1 cellular context compared by ENCODE assay signal in the genomic region with DNA sequence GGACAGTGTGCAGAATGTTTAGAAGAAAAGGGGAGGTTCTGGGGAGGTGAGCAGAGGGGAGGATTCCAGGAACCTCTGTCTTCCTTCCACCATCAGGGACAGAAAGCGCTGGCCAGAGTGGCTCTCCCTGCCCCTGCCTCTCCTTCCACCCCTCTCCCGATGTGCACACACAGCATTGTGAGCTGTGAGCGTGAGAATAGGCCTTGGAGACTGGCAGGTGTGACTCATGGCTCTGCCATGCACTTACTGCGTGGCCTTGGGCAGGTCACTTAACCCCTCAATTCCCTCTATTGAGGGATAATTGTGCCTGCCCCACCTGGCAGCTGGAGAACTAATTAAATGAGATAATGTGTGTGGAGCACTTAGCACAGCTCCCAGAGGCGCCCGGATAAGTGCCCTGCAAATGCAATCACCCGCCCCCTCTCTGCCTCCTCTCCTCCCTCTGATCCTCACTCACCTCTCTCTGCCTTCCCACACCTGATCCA.
TF ChIP-seq lines count a peak whose summit lies in the region.

No MANE protein-coding gene starts in this region.

TF ChIP-seq in HepG2, 621 proteins besides CTCF, POLR2A, EP300 and RAD21 (continued from another document and continues in another):
- TF ChIP-seq, protein P1, sequence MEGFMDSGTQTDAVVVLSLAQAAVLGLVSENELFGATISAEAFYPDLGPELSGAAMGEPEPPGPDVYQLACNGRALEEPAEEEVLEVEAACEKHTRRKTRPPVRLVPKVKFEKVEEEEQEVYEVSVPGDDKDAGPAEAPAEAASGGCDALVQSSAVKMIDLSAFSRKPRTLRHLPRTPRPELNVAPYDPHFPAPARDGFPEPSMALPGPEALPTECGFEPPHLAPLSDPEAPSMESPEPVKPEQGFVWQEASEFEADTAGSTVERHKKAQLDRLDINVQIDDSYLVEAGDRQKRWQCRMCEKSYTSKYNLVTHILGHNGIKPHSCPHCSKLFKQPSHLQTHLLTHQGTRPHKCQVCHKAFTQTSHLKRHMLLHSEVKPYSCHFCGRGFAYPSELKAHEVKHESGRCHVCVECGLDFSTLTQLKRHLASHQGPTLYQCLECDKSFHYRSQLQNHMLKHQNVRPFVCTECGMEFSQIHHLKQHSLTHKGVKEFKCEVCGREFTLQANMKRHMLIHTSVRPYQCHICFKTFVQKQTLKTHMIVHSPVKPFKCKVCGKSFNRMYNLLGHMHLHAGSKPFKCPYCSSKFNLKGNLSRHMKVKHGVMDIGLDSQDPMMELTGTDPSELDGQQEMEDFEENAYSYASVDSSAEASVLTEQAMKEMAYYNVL (CRISPR knock-in tag; IDR thresholded peaks at IDR 0.05; ENCODE audit: borderline replicate concordance), result no peak
- TF ChIP-seq IRX3 (CRISPR knock-in tag; IDR thresholded peaks at IDR 0.05; ENCODE audit: borderline replicate concordance, low read depth) (no peak), CHD2 (IDR thresholded peaks at IDR 0.05; ENCODE audit: low read depth, low read length) (no peak), RFXAP (CRISPR knock-in tag; IDR thresholded peaks at IDR 0.05; ENCODE audit: borderline replicate concordance) (no peak), ZNF850 (CRISPR knock-in tag; conservative IDR thresholded peaks at IDR 0.05) (no peak), ZNF484 (CRISPR knock-in tag; IDR thresholded peaks at IDR 0.05; ENCODE audit: borderline replicate concordance, low read depth) (no peak), ZNF792 (CRISPR knock-in tag; IDR thresholded peaks at IDR 0.05) (peak; percentile 71; the same call in 1 of the 2 replicates), ZNF75D (CRISPR knock-in tag; IDR thresholded peaks at IDR 0.05; ENCODE audit: borderline replicate concordance) (no peak), RCOR2 (CRISPR knock-in tag; IDR thresholded peaks at IDR 0.05) (peak; percentile 71), ZBTB21 (CRISPR knock-in tag; IDR thresholded peaks at IDR 0.05) (no peak), JUN (CRISPR knock-in tag; IDR thresholded peaks at IDR 0.05) (peak; percentile 67; the same call in 1 of the 2 replicates), ZSCAN22 (CRISPR knock-in tag; IDR thresholded peaks at IDR 0.05) (no peak), ZNF652 (CRISPR knock-in tag; IDR thresholded peaks at IDR 0.05; ENCODE audit: borderline replicate concordance, low read depth) (peak; percentile 98), MED1 (CRISPR knock-in tag; IDR thresholded peaks at IDR 0.05) (peak; percentile 91), PRPF4 (IDR thresholded peaks at IDR 0.05; ENCODE audit: low read depth, low read length, poor library complexity, severe bottlenecking) (no peak), KDM3A (CRISPR knock-in tag; IDR thresholded peaks at IDR 0.05; ENCODE audit: low read depth) (0 out of 2 replicates have a peak, but pooled peaks have one; percentile 38), YEATS2 (CRISPR knock-in tag; IDR thresholded peaks at IDR 0.05; ENCODE audit: borderline replicate concordance) (peak; percentile 71; the same call in 1 of the 2 replicates), ZFY (CRISPR knock-in tag; IDR thresholded peaks at IDR 0.05) (peak; percentile 44; the same call in 1 of the 2 replicates), MAFF (IDR thresholded peaks at IDR 0.05; ENCODE audit: low read depth, low read length) (peak; percentile 63), ARID3A (IDR thresholded peaks at IDR 0.05; ENCODE audit: low read depth, low read length) (no peak), ZSCAN9 (CRISPR knock-in tag; IDR thresholded peaks at IDR 0.05; ENCODE audit: borderline replicate concordance) (no peak), NKX3-1 (CRISPR knock-in tag; IDR thresholded peaks at IDR 0.05) (no peak), GLMP (CRISPR knock-in tag; IDR thresholded peaks at IDR 0.05; ENCODE audit: borderline replicate concordance) (no peak), HNF4G (IDR thresholded peaks at IDR 0.05; ENCODE audit: borderline replicate concordance, low read depth, low read length) (no peak), HNF4G (CRISPR knock-in tag; IDR thresholded peaks at IDR 0.05; ENCODE audit: borderline replicate concordance, low read depth) (no peak), SP4 (CRISPR knock-in tag; IDR thresholded peaks at IDR 0.05) (no peak), DMAP1 (CRISPR knock-in tag; IDR thresholded peaks at IDR 0.05) (0 out of 2 replicates have a peak, but pooled peaks have one; percentile 43), HOMEZ (CRISPR knock-in tag; IDR thresholded peaks at IDR 0.05; ENCODE audit: low read depth) (peak; percentile 43; the same call in 1 of the 2 replicates), NFIC (IDR thresholded peaks at IDR 0.05; ENCODE audit: low read length) (no peak), BORCS8-MEF2B (CRISPR knock-in tag; IDR thresholded peaks at IDR 0.05) (no peak)
- TF ChIP-seq, protein P2, sequence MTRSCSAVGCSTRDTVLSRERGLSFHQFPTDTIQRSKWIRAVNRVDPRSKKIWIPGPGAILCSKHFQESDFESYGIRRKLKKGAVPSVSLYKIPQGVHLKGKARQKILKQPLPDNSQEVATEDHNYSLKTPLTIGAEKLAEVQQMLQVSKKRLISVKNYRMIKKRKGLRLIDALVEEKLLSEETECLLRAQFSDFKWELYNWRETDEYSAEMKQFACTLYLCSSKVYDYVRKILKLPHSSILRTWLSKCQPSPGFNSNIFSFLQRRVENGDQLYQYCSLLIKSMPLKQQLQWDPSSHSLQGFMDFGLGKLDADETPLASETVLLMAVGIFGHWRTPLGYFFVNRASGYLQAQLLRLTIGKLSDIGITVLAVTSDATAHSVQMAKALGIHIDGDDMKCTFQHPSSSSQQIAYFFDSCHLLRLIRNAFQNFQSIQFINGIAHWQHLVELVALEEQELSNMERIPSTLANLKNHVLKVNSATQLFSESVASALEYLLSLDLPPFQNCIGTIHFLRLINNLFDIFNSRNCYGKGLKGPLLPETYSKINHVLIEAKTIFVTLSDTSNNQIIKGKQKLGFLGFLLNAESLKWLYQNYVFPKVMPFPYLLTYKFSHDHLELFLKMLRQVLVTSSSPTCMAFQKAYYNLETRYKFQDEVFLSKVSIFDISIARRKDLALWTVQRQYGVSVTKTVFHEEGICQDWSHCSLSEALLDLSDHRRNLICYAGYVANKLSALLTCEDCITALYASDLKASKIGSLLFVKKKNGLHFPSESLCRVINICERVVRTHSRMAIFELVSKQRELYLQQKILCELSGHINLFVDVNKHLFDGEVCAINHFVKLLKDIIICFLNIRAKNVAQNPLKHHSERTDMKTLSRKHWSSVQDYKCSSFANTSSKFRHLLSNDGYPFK (CRISPR knock-in tag; IDR thresholded peaks at IDR 0.05; ENCODE audit: borderline replicate concordance), result no peak
- TF ChIP-seq, protein P3, sequence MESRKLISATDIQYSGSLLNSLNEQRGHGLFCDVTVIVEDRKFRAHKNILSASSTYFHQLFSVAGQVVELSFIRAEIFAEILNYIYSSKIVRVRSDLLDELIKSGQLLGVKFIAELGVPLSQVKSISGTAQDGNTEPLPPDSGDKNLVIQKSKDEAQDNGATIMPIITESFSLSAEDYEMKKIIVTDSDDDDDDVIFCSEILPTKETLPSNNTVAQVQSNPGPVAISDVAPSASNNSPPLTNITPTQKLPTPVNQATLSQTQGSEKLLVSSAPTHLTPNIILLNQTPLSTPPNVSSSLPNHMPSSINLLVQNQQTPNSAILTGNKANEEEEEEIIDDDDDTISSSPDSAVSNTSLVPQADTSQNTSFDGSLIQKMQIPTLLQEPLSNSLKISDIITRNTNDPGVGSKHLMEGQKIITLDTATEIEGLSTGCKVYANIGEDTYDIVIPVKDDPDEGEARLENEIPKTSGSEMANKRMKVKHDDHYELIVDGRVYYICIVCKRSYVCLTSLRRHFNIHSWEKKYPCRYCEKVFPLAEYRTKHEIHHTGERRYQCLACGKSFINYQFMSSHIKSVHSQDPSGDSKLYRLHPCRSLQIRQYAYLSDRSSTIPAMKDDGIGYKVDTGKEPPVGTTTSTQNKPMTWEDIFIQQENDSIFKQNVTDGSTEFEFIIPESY (CRISPR knock-in tag; IDR thresholded peaks at IDR 0.05), result peak; percentile 51; the same call in 1 of the 2 replicates
- TF ChIP-seq, protein P4, sequence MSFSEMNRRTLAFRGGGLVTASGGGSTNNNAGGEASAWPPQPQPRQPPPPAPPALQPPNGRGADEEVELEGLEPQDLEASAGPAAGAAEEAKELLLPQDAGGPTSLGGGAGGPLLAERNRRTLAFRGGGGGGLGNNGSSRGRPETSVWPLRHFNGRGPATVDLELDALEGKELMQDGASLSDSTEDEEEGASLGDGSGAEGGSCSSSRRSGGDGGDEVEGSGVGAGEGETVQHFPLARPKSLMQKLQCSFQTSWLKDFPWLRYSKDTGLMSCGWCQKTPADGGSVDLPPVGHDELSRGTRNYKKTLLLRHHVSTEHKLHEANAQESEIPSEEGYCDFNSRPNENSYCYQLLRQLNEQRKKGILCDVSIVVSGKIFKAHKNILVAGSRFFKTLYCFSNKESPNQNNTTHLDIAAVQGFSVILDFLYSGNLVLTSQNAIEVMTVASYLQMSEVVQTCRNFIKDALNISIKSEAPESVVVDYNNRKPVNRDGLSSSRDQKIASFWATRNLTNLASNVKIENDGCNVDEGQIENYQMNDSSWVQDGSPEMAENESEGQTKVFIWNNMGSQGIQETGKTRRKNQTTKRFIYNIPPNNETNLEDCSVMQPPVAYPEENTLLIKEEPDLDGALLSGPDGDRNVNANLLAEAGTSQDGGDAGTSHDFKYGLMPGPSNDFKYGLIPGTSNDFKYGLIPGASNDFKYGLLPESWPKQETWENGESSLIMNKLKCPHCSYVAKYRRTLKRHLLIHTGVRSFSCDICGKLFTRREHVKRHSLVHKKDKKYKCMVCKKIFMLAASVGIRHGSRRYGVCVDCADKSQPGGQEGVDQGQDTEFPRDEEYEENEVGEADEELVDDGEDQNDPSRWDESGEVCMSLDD (CRISPR knock-in tag; IDR thresholded peaks at IDR 0.05; ENCODE audit: borderline replicate concordance), result no peak
